ENCODE assay signal across 1 cellular context in genomic region chr12:132866251-132866828, GRCh38.
TF ChIP-seq lines count a peak whose summit lies in the region.

No MANE protein-coding gene starts in this region.

TF ChIP-seq in HepG2, 621 proteins besides CTCF, POLR2A, EP300 and RAD21 (continues in another document):
- peak; percentile 13; the same call in 1 of the 2 replicates for TF ChIP-seq NR2C2 (CRISPR knock-in tag; IDR thresholded peaks at IDR 0.05; ENCODE audit: borderline replicate concordance)
- no peak for TF ChIP-seq ZNF619 (CRISPR knock-in tag; IDR thresholded peaks at IDR 0.05)
- no peak for TF ChIP-seq ZNF180 (CRISPR knock-in tag; IDR thresholded peaks at IDR 0.05; ENCODE audit: borderline replicate concordance, low read depth)
- peak; percentile 50; the same call in 1 of the 2 replicates for TF ChIP-seq SMC3 (IDR thresholded peaks at IDR 0.05; ENCODE audit: low read length)
- no peak for TF ChIP-seq ZNF362 (CRISPR knock-in tag; IDR thresholded peaks at IDR 0.05; ENCODE audit: borderline replicate concordance)
- TF ChIP-seq THRA (CRISPR knock-in tag; IDR thresholded peaks at IDR 0.05; ENCODE audit: borderline replicate concordance), result no peak
- no peak for TF ChIP-seq ZNF780A (CRISPR knock-in tag; IDR thresholded peaks at IDR 0.05)
- no peak for TF ChIP-seq HNF1A (IDR thresholded peaks at IDR 0.05; ENCODE audit: low read depth)
- TF ChIP-seq HNF1A (CRISPR knock-in tag; IDR thresholded peaks at IDR 0.05; ENCODE audit: borderline replicate concordance), result 0 out of 2 replicates have a peak, but pooled peaks have one; percentile 29
- no peak for TF ChIP-seq ZFP90 (CRISPR knock-in tag; IDR thresholded peaks at IDR 0.05; ENCODE audit: borderline replicate concordance)
- no peak for TF ChIP-seq REL (CRISPR knock-in tag; conservative IDR thresholded peaks at IDR 0.05)
- no peak for TF ChIP-seq SMAD3 (CRISPR knock-in tag; IDR thresholded peaks at IDR 0.05)
- TF ChIP-seq ZNF563 (CRISPR knock-in tag; IDR thresholded peaks at IDR 0.05), result no peak
- TF ChIP-seq RXRA (CRISPR knock-in tag; IDR thresholded peaks at IDR 0.05), result no peak
- no peak for TF ChIP-seq LRRFIP1 (CRISPR knock-in tag; conservative IDR thresholded peaks at IDR 0.05)
- TF ChIP-seq ZC3H4 (CRISPR knock-in tag; IDR thresholded peaks at IDR 0.05; ENCODE audit: borderline replicate concordance), result no peak
- peak; percentile 99 for TF ChIP-seq ZBTB33 (CRISPR knock-in tag; IDR thresholded peaks at IDR 0.05)
- no peak for TF ChIP-seq DZIP1 (CRISPR knock-in tag; IDR thresholded peaks at IDR 0.05)
- TF ChIP-seq SETDB1 (CRISPR knock-in tag; IDR thresholded peaks at IDR 0.05; ENCODE audit: borderline replicate concordance), result peak; percentile 97
- no peak for TF ChIP-seq AKNA (CRISPR knock-in tag; IDR thresholded peaks at IDR 0.05; ENCODE audit: borderline replicate concordance)
- TF ChIP-seq ATF4 (CRISPR knock-in tag; IDR thresholded peaks at IDR 0.05), result peak in 1 of 2 experiments; percentile 83; a peak in 2 of 4 replicates
- peak; percentile 100 for TF ChIP-seq TRIM24 (CRISPR knock-in tag; IDR thresholded peaks at IDR 0.05)
- TF ChIP-seq ETV5 (CRISPR knock-in tag; IDR thresholded peaks at IDR 0.05; ENCODE audit: borderline replicate concordance), result peak; percentile 26; the same call in 1 of the 2 replicates
- TF ChIP-seq ZNF382 (CRISPR knock-in tag; IDR thresholded peaks at IDR 0.05; ENCODE audit: borderline replicate concordance), result no peak
- TF ChIP-seq ZNF138 (CRISPR knock-in tag; IDR thresholded peaks at IDR 0.05; ENCODE audit: low read depth), result no peak
